Comparison of ENCODE assay signal across 10 cellular contexts in genomic region chr14:63510538-63510937, GRCh38. TPM values are rescaled to one million over a fixed set of nuclear protein-coding genes. Genes with fewer than 3 reads are reported as not detected.
DNase-seq lines count a peak whose midpoint lies in the region; ATAC-seq, FAIRE-seq and TF ChIP-seq lines count a peak whose summit lies in the region.
"Had no signal": no experiment of that assay in that cellular context is flagged by ENCODE, and none has a peak within 500 bp of the region (broad histone marks: within the 10 kb centered on the region; RNA-seq: fewer than 3 reads in every experiment).

No MANE protein-coding gene starts in this region.

- 96% methylated on average over 5 of the region's 5 CpGs for WGBS in HepG2 (ENCODE audit: low lambda C conversion rate)
- 69 to 74% methylated on average over 5 of the region's 5 CpGs for WGBS in gastroesophageal sphincter (ENCODE audit: low coverage in 1 of 2), 2 donors

- FAIRE-seq in HepG2 (lab: Jason Lieb, UNC) = no peak
- FAIRE-seq: A204.1 had no signal

- H3K36me3 ChIP-seq in HepG2 (replicated peaks in 1 of 2; ENCODE audit: control insufficient read depth in 1 of 2, insufficient read depth in 2 of 2, low read length in 2 of 2) (peaks cover 2 to 6% of the 10 kb centered on the region in 2 experiments; a peak in 3 of 5 replicates), gastroesophageal sphincter (no peaks in the 10 kb centered on the region)

- peaks cover 19% of the 10 kb centered on the region for H3K4me1 ChIP-seq in HepG2 (ENCODE audit: insufficient read depth, low read length)
- H3K4me1 ChIP-seq in gastroesophageal sphincter = peaks cover 10 to 59% (median 13%) of the 10 kb centered on the region in 3 donors

- POLR2A ChIA-PET in HepG2 (lab: Yijun Ruan, JAX) = no interaction called here

- peak overlapping the region; percentile 93 for H3K27ac Mint-ChIP-seq in T-helper 1 cell treated with Interleukin-12 subunit alpha and Interleukin-12 subunit beta and Interleukin-4 antibody, amounts not matched to agents 30 μg/mL and 1 μg/mL, for 36 hours
- H3K27ac Mint-ChIP-seq in osteocyte (ENCODE audit: unreplicated experiment) = peak overlapping the region; percentile 47

- intact Hi-C loops in HepG2 (cut with micrococcal nuclease; ENCODE audit: unreplicated experiment) = no loop called here

- CTCF ChIA-PET in HepG2 (lab: Yijun Ruan, JAX; ENCODE audit: low intra/inter-chr PET ratio, low total read pairs) = no interaction called here

- no peak overlapping the region for H2AFZ ChIP-seq in HepG2 (ENCODE audit: low read length)
- H2AFZ ChIP-seq: PC-9 had no signal

- peaks cover 9% of the 10 kb centered on the region for H4K20me1 ChIP-seq in HepG2 (ENCODE audit: insufficient read depth, low read length)

- no peak for DNase-seq in activated CD4-positive, CD25-positive, alpha-beta regulatory T cell treated with anti-CD3 and anti-CD28 coated beads, Interleukin-2, amount 50 U/mL, for 72 hours
- DNase-seq in osteocyte (ENCODE audit: extremely low spot score, unreplicated experiment) (no peak), NCI-H1417 treated with DMSO at 0.1 percent for 48 hours (lab: John Stamatoyannopoulos, UW) (no peak), HepG2 (ENCODE audit: low spot score) (no peak)
- DNase-seq: PC-9 had no signal

- no TSS peak for BruUV-seq in HepG2 (replicated peaks; lab: Mats Ljungman, UMichigan)

- H3K36me3 Mint-ChIP-seq in T-helper 1 cell treated with Interleukin-12 subunit alpha and Interleukin-12 subunit beta and Interleukin-4 antibody, amounts not matched to agents 30 μg/mL and 1 μg/mL, for 36 hours (ENCODE audit: low read depth) = peaks cover 16% of the 10 kb centered on the region
- H3K36me3 Mint-ChIP-seq in osteocyte (ENCODE audit: unreplicated experiment) = peaks cover 7% of the 10 kb centered on the region

- H3K27me3 Mint-ChIP-seq in T-helper 1 cell treated with Interleukin-12 subunit alpha and Interleukin-12 subunit beta and Interleukin-4 antibody, amounts not matched to agents 30 μg/mL and 1 μg/mL, for 36 hours (ENCODE audit: low read depth) = no peaks in the 10 kb centered on the region
- no peaks in the 10 kb centered on the region for H3K27me3 Mint-ChIP-seq in osteocyte (ENCODE audit: unreplicated experiment)

- no peak overlapping the region for H3K9ac ChIP-seq in HepG2 (ENCODE audit: insufficient read depth, low read depth, low read length)

- TF ChIP-seq POLR2A in HepG2 (IDR thresholded peaks at IDR 0.05; ENCODE audit: insufficient read depth in 1 of 2, low read depth in 2 of 2, low read length in 2 of 2) = no peak
- TF ChIP-seq POLR2A in gastroesophageal sphincter (IDR thresholded peaks at IDR 0.05) = no peak

- peaks cover 49% of the 10 kb centered on the region for H3K4me1 Mint-ChIP-seq in T-helper 1 cell treated with Interleukin-12 subunit alpha and Interleukin-12 subunit beta and Interleukin-4 antibody, amounts not matched to agents 30 μg/mL and 1 μg/mL, for 36 hours (ENCODE audit: low read depth)
- H3K4me1 Mint-ChIP-seq in osteocyte (ENCODE audit: unreplicated experiment) = peaks cover 27% of the 10 kb centered on the region

- peak overlapping the region; percentile 62 for H3K4me3 Mint-ChIP-seq in T-helper 1 cell treated with Interleukin-12 subunit alpha and Interleukin-12 subunit beta and Interleukin-4 antibody, amounts not matched to agents 30 μg/mL and 1 μg/mL, for 36 hours
- H3K4me3 Mint-ChIP-seq in osteocyte (ENCODE audit: unreplicated experiment) = no peak overlapping the region

- H3K27ac ChIP-seq in HepG2 (ENCODE audit: extremely low read length, insufficient read depth, low read length) (no peak overlapping the region), gastroesophageal sphincter (no peak overlapping the region)
- H3K27ac ChIP-seq: PC-9 had no signal

- peaks cover 71% of the 10 kb centered on the region for H3K79me2 ChIP-seq in HepG2 (ENCODE audit: insufficient read depth, low read length)

- H3K4me2 ChIP-seq in HepG2 (ENCODE audit: low read depth, low read length) = no peak overlapping the region
- H3K4me2 ChIP-seq: PC-9 had no signal

- no peak overlapping the region for H3K4me3 ChIP-seq in HepG2 (replicated peaks in 1 of 3; ENCODE audit: insufficient read depth in 1 of 3, low read depth in 2 of 3, low read length in 3 of 3)
- no peak overlapping the region for H3K4me3 ChIP-seq in gastroesophageal sphincter
- H3K4me3 ChIP-seq: PC-9 had no signal

- TF ChIP-seq EP300 in HepG2 (IDR thresholded peaks at IDR 0.05; ENCODE audit: low read depth in 2 of 2, low read length in 2 of 2) (no peak), HepG2 (CRISPR knock-in tag; IDR thresholded peaks at IDR 0.05; ENCODE audit: borderline replicate concordance) (no peak), gastroesophageal sphincter (IDR thresholded peaks at IDR 0.05) (no peak)

- H3K9me3 Mint-ChIP-seq in T-helper 1 cell treated with Interleukin-12 subunit alpha and Interleukin-12 subunit beta and Interleukin-4 antibody, amounts not matched to agents 30 μg/mL and 1 μg/mL, for 36 hours = no peaks in the 10 kb centered on the region
- no peaks in the 10 kb centered on the region for H3K9me3 Mint-ChIP-seq in osteocyte (ENCODE audit: unreplicated experiment)

- no peaks in the 10 kb centered on the region for H3K27me3 ChIP-seq in HepG2 (ENCODE audit: control insufficient read depth in 1 of 2, insufficient read depth in 2 of 2, low read length in 2 of 2)
- no peaks in the 10 kb centered on the region for H3K27me3 ChIP-seq in gastroesophageal sphincter

- peak; percentile 78 to 87 for ATAC-seq in activated CD4-positive, CD25-positive, alpha-beta regulatory T cell treated with anti-CD3 and anti-CD28 coated beads, Interleukin-2, amount 50 U/mL, for 24 hours
- ATAC-seq in HG02938 (IDR thresholded peaks at IDR 0.05; ENCODE audit: unreplicated experiment) (peak; percentile 94), HepG2 (no peak), gastroesophageal sphincter (no peak)

- H3K9me3 ChIP-seq in HepG2 (ENCODE audit: low read length) = no peaks in the 10 kb centered on the region
- H3K9me3 ChIP-seq in gastroesophageal sphincter = no peaks in the 10 kb centered on the region

- TF ChIP-seq RAD21 in HepG2 (CRISPR knock-in tag; IDR thresholded peaks at IDR 0.05) = no peak

- in situ Hi-C loops in HepG2 (cut with HindIII; ENCODE audit: extremely low pct_ligation_motif_present, low pct_unique_long_range_greater_than_20kb) = no loop called here

- TF ChIP-seq CTCF in osteocyte (IDR thresholded peaks at IDR 0.05) (no peak), HepG2 (CRISPR knock-in tag; IDR thresholded peaks at IDR 0.05) (no peak), gastroesophageal sphincter (IDR thresholded peaks at IDR 0.05) (no peak)

TF ChIP-seq in HepG2, 621 proteins besides CTCF, POLR2A, EP300 and RAD21 (continues in another document):
- no peak for TF ChIP-seq FOXA3 (CRISPR knock-in tag; IDR thresholded peaks at IDR 0.05)
- no peak for TF ChIP-seq TBX3 (IDR thresholded peaks at IDR 0.05; ENCODE audit: borderline replicate concordance)
- TF ChIP-seq SMARCC2 (IDR thresholded peaks at IDR 0.05) = no peak
- no peak for TF ChIP-seq ZNF713 (CRISPR knock-in tag; IDR thresholded peaks at IDR 0.05)
- TF ChIP-seq NR1H2 (CRISPR knock-in tag; IDR thresholded peaks at IDR 0.05; ENCODE audit: borderline replicate concordance, low read depth) = no peak
- no peak for TF ChIP-seq ATAD3A (CRISPR knock-in tag; IDR thresholded peaks at IDR 0.05)
- TF ChIP-seq ZBTB37 (CRISPR knock-in tag; IDR thresholded peaks at IDR 0.05) = no peak

RNA-seq across cellular contexts. Expression of gene PPP2R5E, which starts 32.6 kb away (rescaled TPM):
- total RNA-seq in osteocyte (43.3 and 43.7 TPM in 2 replicates), HepG2 (2016; rRNA removed; fragmentation: Illumina TruSeq; extraction: Trizol) (11.0 and 22.5 TPM in 2 replicates), gastroesophageal sphincter (10 to 100 TPM; 32.8 to 38.0 (median 33.7) TPM)
- 3.9 and 4.8 TPM in 2 replicates for total RNA-seq in HepG2 (2016; cell fraction: cytosol; rRNA removed; fragmentation: Illumina TruSeq; extraction: Trizol; ENCODE audit: low read depth)
- 10.3 and 22.7 TPM in 2 replicates for total RNA-seq in HepG2 (2016; cell fraction: insoluble cytoplasmic fraction; rRNA removed; fragmentation: Illumina TruSeq; extraction: Trizol)
- 19.8 and 21.1 TPM in 2 replicates for total RNA-seq in HepG2 (2016; cell fraction: membrane; rRNA removed; fragmentation: Illumina TruSeq; extraction: Trizol)
- total RNA-seq in HepG2 (2016; cell fraction: nucleus; rRNA removed; fragmentation: Illumina TruSeq; extraction: Trizol) = 15.6 and 17.0 TPM in 2 replicates
- 6.4 and 8.9 TPM in 2 replicates for polyA plus RNA-seq in HepG2 (2011; rRNA removed)
- polyA plus RNA-seq in HepG2 (2011; cell fraction: cytosol; rRNA removed) = 2.7 and 5.2 TPM in 2 replicates
- 4.7 and 5.0 TPM in 2 replicates for polyA plus RNA-seq in HepG2 (2011; cell fraction: nucleus; rRNA removed)
- polyA plus RNA-seq in HepG2 (2012) = 13.6 and 14.4 TPM in 2 replicates
- 4.4 and 5.3 TPM in 2 replicates for polyA plus RNA-seq in HepG2 (2016; cell fraction: cytosol; fragmentation: Illumina TruSeq; extraction: Trizol; ENCODE audit: low read depth)
- polyA plus RNA-seq in HepG2 (2016; cell fraction: insoluble cytoplasmic fraction; fragmentation: Illumina TruSeq; extraction: Trizol; ENCODE audit: low read depth) = 31.8 and 35.2 TPM in 2 replicates
- polyA plus RNA-seq in HepG2 (2016; cell fraction: membrane; fragmentation: Illumina TruSeq; extraction: Trizol; ENCODE audit: low read depth) = 17.1 TPM in 2 replicates
- polyA plus RNA-seq in HepG2 (2016; cell fraction: nucleus; fragmentation: Illumina TruSeq; extraction: Trizol; ENCODE audit: insufficient read depth, low read depth) = 17.7 and 18.9 TPM in 2 replicates
- 7.8 and 8.6 TPM in 2 replicates for polyA minus RNA-seq in HepG2 (2011; rRNA and poly(A)+ RNA removed; ENCODE audit: low replicate concordance)
- 21.7 and 25.6 TPM in 2 replicates for polyA minus RNA-seq in HepG2 (2011; cell fraction: cytosol; rRNA and poly(A)+ RNA removed)
- 29.4 and 30.6 TPM in 2 replicates for polyA minus RNA-seq in HepG2 (2011; cell fraction: nucleus; rRNA and poly(A)+ RNA removed)

Comparison
In these comparisons a context has a peak if more than half of its experiments do, and no peak if none do; other contexts are left out.
1. ATAC-seq: peak in activated CD4-positive, CD25-positive, alpha-beta regulatory T cell treated with anti-CD3 and anti-CD28 coated beads, Interleukin-2, amount 50 U/mL, for 24 hours (2 of 2) and HG02938 (single experiment); none in HepG2 (single experiment) and gastroesophageal sphincter (single experiment).